In genomic region chr18:39842042-39842791, GRCh38 we compare ENCODE assay signal across 10 cellular contexts.
DNase-seq lines count a peak whose midpoint lies in the region; TF ChIP-seq lines count a peak whose summit lies in the region.
"Had no signal": no experiment of that assay in that cellular context is flagged by ENCODE, and none has a peak within 500 bp of the region (broad histone marks: within the 10 kb centered on the region; RNA-seq: fewer than 3 reads in every experiment).

No MANE protein-coding gene starts in this region.

- TF ChIP-seq POLR2A in breast epithelium (IDR thresholded peaks at IDR 0.05) (no peak), testis (IDR thresholded peaks at IDR 0.05) (no peak)

- intact Hi-C loops in breast epithelium (cut with DNase I; ENCODE audit: low total_unique reads) (no loop called here), testis (cut with DNase I; ENCODE audit: low total_unique reads) (no loop called here)
- intact Hi-C loops in activated CD4-positive, alpha-beta memory T cell treated with anti-CD3 and anti-CD28 coated beads for 36 hours (cut with micrococcal nuclease) = no loop called here

- no peak overlapping the region for H3K4me3 Mint-ChIP-seq in activated CD4-positive, alpha-beta memory T cell treated with anti-CD3 and anti-CD28 coated beads for 36 hours

- no peaks in the 10 kb centered on the region for H3K36me3 Mint-ChIP-seq in activated CD4-positive, alpha-beta memory T cell treated with anti-CD3 and anti-CD28 coated beads for 36 hours
- H3K36me3 Mint-ChIP-seq: naive thymus-derived CD8-positive, alpha-beta T cell had no signal

- H3K4me1 ChIP-seq in breast epithelium (peaks cover 0 to 8% of the 10 kb centered on the region in 2 donors), testis (peaks cover 14% of the 10 kb centered on the region)

- H3K9me3 ChIP-seq in breast epithelium (no peaks in the 10 kb centered on the region), testis (no peaks in the 10 kb centered on the region)

- H3K36me3 ChIP-seq in breast epithelium (no peaks in the 10 kb centered on the region), testis (ENCODE audit: low read depth, missing control alignments) (no peaks in the 10 kb centered on the region)

- peak overlapping the region in 2 of 3 donors; percentile 51 to 65 for H3K4me3 ChIP-seq in breast epithelium
- H3K4me3 ChIP-seq in testis = peak overlapping the region; percentile 32 to 62

- H3K27me3 ChIP-seq in breast epithelium (no peaks in the 10 kb centered on the region), testis (no peaks in the 10 kb centered on the region)

- no peak for TF ChIP-seq CTCF in breast epithelium (IDR thresholded peaks at IDR 0.05)
- TF ChIP-seq CTCF in testis (IDR thresholded peaks at IDR 0.05) = no peak

- POLR2A ChIA-PET in activated CD4-positive, alpha-beta memory T cell treated with anti-CD3 and anti-CD28 coated beads for 36 hours (lab: Charles Lee) = no interaction called here

- H3K9me3 Mint-ChIP-seq in activated CD4-positive, alpha-beta memory T cell treated with anti-CD3 and anti-CD28 coated beads for 36 hours = peaks cover 5% of the 10 kb centered on the region

- H3K27ac Mint-ChIP-seq in activated CD4-positive, alpha-beta memory T cell treated with anti-CD3 and anti-CD28 coated beads for 36 hours = no peak overlapping the region
- H3K27ac Mint-ChIP-seq: naive thymus-derived CD8-positive, alpha-beta T cell had no signal

- CTCF ChIA-PET in activated CD4-positive, alpha-beta memory T cell treated with anti-CD3 and anti-CD28 coated beads for 36 hours (lab: Charles Lee) = no interaction called here

- 23 to 25% methylated on average over 14 of the region's 14 CpGs for WGBS in testis, 2 donors

- H3K27ac ChIP-seq in breast epithelium (no peak overlapping the region), testis (no peak overlapping the region)

- peaks cover 3% of the 10 kb centered on the region for H3K27me3 Mint-ChIP-seq in activated CD4-positive, alpha-beta memory T cell treated with anti-CD3 and anti-CD28 coated beads for 36 hours

- H3K4me1 Mint-ChIP-seq in activated CD4-positive, alpha-beta memory T cell treated with anti-CD3 and anti-CD28 coated beads for 36 hours (ENCODE audit: low read depth) = no peaks in the 10 kb centered on the region

- peak; percentile 51 for DNase-seq in NCI-H2227 treated with DMSO at 0.1 percent for 48 hours (lab: John Stamatoyannopoulos, UW)
- DNase-seq in NCI-H2227 (lab: John Stamatoyannopoulos, UW; ENCODE audit: unreplicated experiment) = no peak
- DNase-seq in breast epithelium (ENCODE audit: low spot score in 2 of 2) = no peak
- DNase-seq in left kidney (ENCODE audit: low read depth, low spot score) = peak; percentile 42
- DNase-seq in testis = no peak
- DNase-seq in activated effector memory CD4-positive, alpha-beta T cell treated with anti-CD3 and anti-CD28 coated beads, Interleukin-2, amount 50 U/mL, for 16 hours = no peak
- no peak for DNase-seq in HUDEP-2 (lab: John Stamatoyannopoulos, UW; ENCODE audit: unreplicated experiment in 76 of 76)
- DNase-seq in activated CD4-positive, alpha-beta memory T cell treated with anti-CD3 and anti-CD28 coated beads for 36 hours = no peak
- DNase-seq: naive thymus-derived CD8-positive, alpha-beta T cell; T1000 had no signal

Comparison
In these comparisons a context has a peak if more than half of its experiments do, and no peak if none do; other contexts are left out.
1. DNase-seq: peak in NCI-H2227 treated with DMSO at 0.1 percent for 48 hours (single experiment) and left kidney (single experiment); none in NCI-H2227 (single experiment), breast epithelium (0 of 2), testis (single experiment), activated effector memory CD4-positive, alpha-beta T cell treated with anti-CD3 and anti-CD28 coated beads, Interleukin-2, amount 50 U/mL, for 16 hours (single experiment), HUDEP-2 (0 of 76) and activated CD4-positive, alpha-beta memory T cell treated with anti-CD3 and anti-CD28 coated beads for 36 hours (single experiment).